9 cellular contexts compared by ENCODE assay signal in genomic region chr12:96419576-96420254, GRCh38. TPM values are rescaled to one million over a fixed set of nuclear protein-coding genes. Genes with fewer than 3 reads are reported as not detected.
DNase-seq lines count a peak whose midpoint lies in the region; ATAC-seq and TF ChIP-seq lines count a peak whose summit lies in the region.
"Had no signal": no experiment of that assay in that cellular context is flagged by ENCODE, and none has a peak within 500 bp of the region (broad histone marks: within the 10 kb centered on the region; RNA-seq: fewer than 3 reads in every experiment).

No MANE protein-coding gene starts in this region.

- no peaks in the 10 kb centered on the region for H3K36me3 ChIP-seq in naive thymus-derived CD4-positive, alpha-beta T cell (ENCODE audit: control insufficient read depth in 2 of 3, insufficient read depth in 3 of 3, low read length in 3 of 3)
- H3K36me3 ChIP-seq: MG63, right atrium auricular region had no signal

- no peaks in the 10 kb centered on the region for H3K27me3 Mint-ChIP-seq in naive thymus-derived CD4-positive, alpha-beta T cell

- POLR2A ChIA-PET in naive thymus-derived CD4-positive, alpha-beta T cell (lab: Charles Lee), result interaction anchor here (0.6 kb wide), 1 partner anchor 71 kb away, joined by 3 read pairs; no protein-coding TSS in a partner anchor

- H3K36me3 Mint-ChIP-seq in naive thymus-derived CD4-positive, alpha-beta T cell, result peaks cover 0 to 4% (median 0%) of the 10 kb centered on the region in 5 donors

- peak; percentile 54 for ATAC-seq in GM18511 (IDR thresholded peaks at IDR 0.05; ENCODE audit: unreplicated experiment)
- peak; percentile 54 for ATAC-seq in GM21529 (IDR thresholded peaks at IDR 0.05; ENCODE audit: unreplicated experiment)
- peak; percentile 53 for ATAC-seq in HG03439 (IDR thresholded peaks at IDR 0.05; ENCODE audit: unreplicated experiment)
- no peak for ATAC-seq in naive thymus-derived CD4-positive, alpha-beta T cell

- intact Hi-C loops in naive thymus-derived CD4-positive, alpha-beta T cell (cut with micrococcal nuclease), result loop anchor here in 1 of 2 donors (2.0 kb wide), 1 partner anchor 25 kb away; no protein-coding TSS in a partner anchor
- intact Hi-C loops in dorsolateral prefrontal cortex (cut with DNase I), result no loop called here

- no peak overlapping the region for H3K27ac ChIP-seq in naive thymus-derived CD4-positive, alpha-beta T cell (ENCODE audit: low read depth, low read length)
- peak overlapping the region in 25 of 59 donors; percentile 5 to 77 (median 45) for H3K27ac ChIP-seq in dorsolateral prefrontal cortex
- H3K27ac ChIP-seq: right atrium auricular region had no signal

- CTCF ChIA-PET in naive thymus-derived CD4-positive, alpha-beta T cell (lab: Charles Lee), result interaction anchor here (1.0 to 1.2 kb wide), 2 partner anchors 40 to 41 kb away, joined by 3 read pairs; no protein-coding TSS in a partner anchor

- no peak for TF ChIP-seq CTCF in dorsolateral prefrontal cortex (IDR thresholded peaks at IDR 0.05 in 54 of 56, conservative IDR thresholded peaks at IDR 0.05 in 2 of 56; ENCODE audit: low read depth in 1 of 56, partially characterized antibody in 56 of 56)

- no peak for DNase-seq in naive thymus-derived CD4-positive, alpha-beta T cell
- DNase-seq in NCI-H1105 (lab: John Stamatoyannopoulos, UW) (no peak), SHP77 treated with DMSO at 0.1 percent for 48 hours (lab: John Stamatoyannopoulos, UW) (no peak), dorsolateral prefrontal cortex (no peak)
- DNase-seq: MG63 had no signal

- H3K9me3 Mint-ChIP-seq in naive thymus-derived CD4-positive, alpha-beta T cell, result no peaks in the 10 kb centered on the region

- no peak overlapping the region for H3K4me3 ChIP-seq in naive thymus-derived CD4-positive, alpha-beta T cell (ENCODE audit: low read length)
- H3K4me3 ChIP-seq in dorsolateral prefrontal cortex, result no peak overlapping the region
- H3K4me3 ChIP-seq: MG63, right atrium auricular region had no signal

- peak overlapping the region in 1 of 10 donors; percentile 83 for H3K4me3 Mint-ChIP-seq in naive thymus-derived CD4-positive, alpha-beta T cell

- peak overlapping the region; percentile 32 to 92 (median 73) for H3K27ac Mint-ChIP-seq in naive thymus-derived CD4-positive, alpha-beta T cell

- H3K4me1 Mint-ChIP-seq in naive thymus-derived CD4-positive, alpha-beta T cell, result peaks cover 0 to 42% (median 25%) of the 10 kb centered on the region in 7 donors

- no peaks in the 10 kb centered on the region for H3K27me3 ChIP-seq in naive thymus-derived CD4-positive, alpha-beta T cell (ENCODE audit: control insufficient read depth in 2 of 2, insufficient read depth in 2 of 2, low read length in 2 of 2)
- no peaks in the 10 kb centered on the region for H3K27me3 ChIP-seq in dorsolateral prefrontal cortex
- H3K27me3 ChIP-seq: MG63, right atrium auricular region had no signal

- H3K9me3 ChIP-seq in naive thymus-derived CD4-positive, alpha-beta T cell (ENCODE audit: control insufficient read depth in 2 of 3, low read length in 3 of 3), result no peaks in the 10 kb centered on the region
- H3K9me3 ChIP-seq: MG63, right atrium auricular region had no signal

- peaks cover 0 to 7% of the 10 kb centered on the region in 2 donors for H3K4me1 ChIP-seq in naive thymus-derived CD4-positive, alpha-beta T cell (ENCODE audit: control insufficient read depth in 2 of 2, insufficient read depth in 2 of 2, low read length in 2 of 2)
- H3K4me1 ChIP-seq: right atrium auricular region had no signal

RNA-seq across cellular contexts. Expression of gene CDK17, which starts 19.5 kb away (rescaled TPM):
- total RNA-seq in naive thymus-derived CD4-positive, alpha-beta T cell, result 100 to 1,000 TPM in 2 of 5 experiments, 10 to 100 TPM in 3; 39.7 to 112 (median 67.9) TPM
- 10 to 100 TPM; 30.0 to 50.8 TPM for polyA plus RNA-seq in naive thymus-derived CD4-positive, alpha-beta T cell
- 100 to 1,000 TPM in 46 of 120 experiments, 10 to 100 TPM in 74; 56.6 to 132 (median 97.6) TPM for total RNA-seq in dorsolateral prefrontal cortex
